ENCODE assay signal across 10 cellular contexts in genomic region chr14:73227812-73228781, GRCh38. TPM values are rescaled to one million over a fixed set of nuclear protein-coding genes. Genes with fewer than 3 reads are reported as not detected.
DNase-seq lines count a peak whose midpoint lies in the region; ATAC-seq and TF ChIP-seq lines count a peak whose summit lies in the region.
"Had no signal": no experiment of that assay in that cellular context is flagged by ENCODE, and none has a peak within 500 bp of the region (broad histone marks: within the 10 kb centered on the region; RNA-seq: fewer than 3 reads in every experiment).

No MANE protein-coding gene starts in this region.

- H3K4me3 Mint-ChIP-seq in WTC11, result no peak overlapping the region
- H3K4me3 Mint-ChIP-seq in natural killer cell, result no peak overlapping the region
- H3K4me3 Mint-ChIP-seq: activated naive CD8-positive, alpha-beta T cell treated with anti-CD3 and anti-CD28 coated beads, Interleukin-2, amount 10 ng/mL, durations not matched to agents 7 days and 5 days had no signal

- H3K27ac Mint-ChIP-seq in WTC11 (peak overlapping the region; percentile 29), natural killer cell (no peak overlapping the region)
- H3K27ac Mint-ChIP-seq: activated naive CD8-positive, alpha-beta T cell treated with anti-CD3 and anti-CD28 coated beads, Interleukin-2, amount 10 ng/mL, durations not matched to agents 7 days and 5 days had no signal

- in situ Hi-C loops in gastrocnemius medialis (cut with MboI; ENCODE audit: low sequenced_read_pairs in 4 of 4), result no loop called here

- intact Hi-C loops in gastrocnemius medialis (cut with DNase I; ENCODE audit: low total_unique reads) (no loop called here), natural killer cell (cut with micrococcal nuclease) (no loop called here)

- TF ChIP-seq POLR2A in gastrocnemius medialis (IDR thresholded peaks at IDR 0.05), result no peak

- peaks cover 2% of the 10 kb centered on the region for H3K27me3 Mint-ChIP-seq in WTC11 (ENCODE audit: low read depth)
- peaks cover 0 to 3% of the 10 kb centered on the region in 2 donors for H3K27me3 Mint-ChIP-seq in natural killer cell (ENCODE audit: low read depth in 2 of 2)

- no peaks in the 10 kb centered on the region for H3K27me3 ChIP-seq in gastrocnemius medialis

- H3K4me3 ChIP-seq in gastrocnemius medialis, result no peak overlapping the region

- H3K4me1 Mint-ChIP-seq in WTC11 (peaks cover 25% of the 10 kb centered on the region), natural killer cell (no peaks in the 10 kb centered on the region)
- H3K4me1 Mint-ChIP-seq: activated naive CD8-positive, alpha-beta T cell treated with anti-CD3 and anti-CD28 coated beads, Interleukin-2, amount 10 ng/mL, durations not matched to agents 7 days and 5 days had no signal

- peaks cover 0 to 2% of the 10 kb centered on the region in 2 donors for H3K36me3 ChIP-seq in gastrocnemius medialis

- no peaks in the 10 kb centered on the region for H3K9me3 Mint-ChIP-seq in WTC11
- H3K9me3 Mint-ChIP-seq in natural killer cell, result no peaks in the 10 kb centered on the region
- H3K9me3 Mint-ChIP-seq: activated naive CD8-positive, alpha-beta T cell treated with anti-CD3 and anti-CD28 coated beads, Interleukin-2, amount 10 ng/mL, durations not matched to agents 7 days and 5 days had no signal

- ATAC-seq in WTC11 (peak; percentile 28), gastrocnemius medialis (peak; percentile 33 to 38), GM19467 (IDR thresholded peaks at IDR 0.05; ENCODE audit: unreplicated experiment) (no peak), GM18867 (IDR thresholded peaks at IDR 0.05; ENCODE audit: unreplicated experiment) (no peak), natural killer cell (no peak), GM21367 (IDR thresholded peaks at IDR 0.05; ENCODE audit: unreplicated experiment) (no peak)

- peaks cover 6 to 7% of the 10 kb centered on the region in 2 donors for H3K4me1 ChIP-seq in gastrocnemius medialis

- peak overlapping the region in 1 of 4 donors; percentile 37 for H3K27ac ChIP-seq in gastrocnemius medialis

- DNase-seq in GM04504 (ENCODE audit: low read depth) (peak; percentile 65), WTC11 (ENCODE audit: low spot score) (peak; percentile 54), glomerular visceral epithelial cell (ENCODE audit: extremely low spot score) (peak; percentile 98), gastrocnemius medialis (peak; percentile 31 to 48), natural killer cell (no peak)
- DNase-seq: activated naive CD8-positive, alpha-beta T cell treated with anti-CD3 and anti-CD28 coated beads, Interleukin-2, amount 10 ng/mL, durations not matched to agents 7 days and 5 days; NCI-H2107 had no signal

- TF ChIP-seq CTCF in WTC11 (IDR thresholded peaks at IDR 0.05) (no peak), gastrocnemius medialis (IDR thresholded peaks at IDR 0.05 in 4 of 5, conservative IDR thresholded peaks at IDR 0.05 in 1 of 5) (no peak), natural killer cell (IDR thresholded peaks at IDR 0.05) (no peak)

- no peaks in the 10 kb centered on the region for H3K9me3 ChIP-seq in gastrocnemius medialis

- CTCF ChIA-PET in WTC11 (lab: Charles Lee), result interaction anchor here (0.6 to 2.0 kb wide), 2 partner anchors 55 to 64 kb away, joined by 3 to 9 read pairs; no protein-coding TSS in a partner anchor

- POLR2A ChIA-PET in WTC11 (lab: Charles Lee), result interaction anchor here (0.5 kb wide), 1 partner anchor 183 kb away, joined by 3 read pairs; no protein-coding TSS in a partner anchor

- H3K36me3 Mint-ChIP-seq in WTC11 (no peaks in the 10 kb centered on the region), natural killer cell (no peaks in the 10 kb centered on the region)

TF ChIP-seq in WTC11, 78 proteins besides CTCF, POLR2A, EP300 and RAD21 (continues in another document):
- TF ChIP-seq GTF2I (CRISPR knock-in tag; conservative IDR thresholded peaks at IDR 0.05) (no peak), AFF4 (CRISPR knock-in tag; IDR thresholded peaks at IDR 0.05; ENCODE audit: borderline replicate concordance) (no peak), ETV6 (CRISPR knock-in tag; IDR thresholded peaks at IDR 0.05) (no peak), E2F4 (CRISPR knock-in tag; IDR thresholded peaks at IDR 0.05; ENCODE audit: borderline replicate concordance, low read depth) (no peak), SMAD4 (CRISPR knock-in tag; IDR thresholded peaks at IDR 0.05) (no peak), JUN (CRISPR knock-in tag; IDR thresholded peaks at IDR 0.05) (no peak), KAT7 (CRISPR knock-in tag; IDR thresholded peaks at IDR 0.05; ENCODE audit: borderline replicate concordance) (no peak), ELF4 (CRISPR knock-in tag; IDR thresholded peaks at IDR 0.05; ENCODE audit: low read depth) (no peak), MYBL2 (CRISPR knock-in tag; IDR thresholded peaks at IDR 0.05) (no peak), MLX (CRISPR knock-in tag; IDR thresholded peaks at IDR 0.05) (no peak), ZNF263 (CRISPR knock-in tag; IDR thresholded peaks at IDR 0.05; ENCODE audit: low read depth) (no peak), ZNF219 (CRISPR knock-in tag; IDR thresholded peaks at IDR 0.05; ENCODE audit: borderline replicate concordance) (no peak), TCF7 (CRISPR knock-in tag; IDR thresholded peaks at IDR 0.05; ENCODE audit: low read depth) (no peak), HMGA2 (CRISPR knock-in tag; IDR thresholded peaks at IDR 0.05) (no peak), PRRX2 (CRISPR knock-in tag; IDR thresholded peaks at IDR 0.05) (no peak)
- TF ChIP-seq, protein P1, sequence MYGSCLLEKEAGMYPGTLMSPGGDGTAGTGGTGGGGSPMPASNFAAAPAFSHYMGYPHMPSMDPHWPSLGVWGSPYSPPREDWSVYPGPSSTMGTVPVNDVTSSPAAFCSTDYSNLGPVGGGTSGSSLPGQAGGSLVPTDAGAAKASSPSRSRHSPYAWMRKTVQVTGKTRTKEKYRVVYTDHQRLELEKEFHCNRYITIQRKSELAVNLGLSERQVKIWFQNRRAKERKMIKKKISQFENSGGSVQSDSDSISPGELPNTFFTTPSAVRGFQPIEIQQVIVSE (CRISPR knock-in tag; IDR thresholded peaks at IDR 0.05; ENCODE audit: borderline replicate concordance), result no peak
- TF ChIP-seq, protein P2, sequence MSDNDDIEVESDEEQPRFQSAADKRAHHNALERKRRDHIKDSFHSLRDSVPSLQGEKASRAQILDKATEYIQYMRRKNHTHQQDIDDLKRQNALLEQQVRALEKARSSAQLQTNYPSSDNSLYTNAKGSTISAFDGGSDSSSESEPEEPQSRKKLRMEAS (CRISPR knock-in tag; IDR thresholded peaks at IDR 0.05), result no peak
- TF ChIP-seq, protein P3, sequence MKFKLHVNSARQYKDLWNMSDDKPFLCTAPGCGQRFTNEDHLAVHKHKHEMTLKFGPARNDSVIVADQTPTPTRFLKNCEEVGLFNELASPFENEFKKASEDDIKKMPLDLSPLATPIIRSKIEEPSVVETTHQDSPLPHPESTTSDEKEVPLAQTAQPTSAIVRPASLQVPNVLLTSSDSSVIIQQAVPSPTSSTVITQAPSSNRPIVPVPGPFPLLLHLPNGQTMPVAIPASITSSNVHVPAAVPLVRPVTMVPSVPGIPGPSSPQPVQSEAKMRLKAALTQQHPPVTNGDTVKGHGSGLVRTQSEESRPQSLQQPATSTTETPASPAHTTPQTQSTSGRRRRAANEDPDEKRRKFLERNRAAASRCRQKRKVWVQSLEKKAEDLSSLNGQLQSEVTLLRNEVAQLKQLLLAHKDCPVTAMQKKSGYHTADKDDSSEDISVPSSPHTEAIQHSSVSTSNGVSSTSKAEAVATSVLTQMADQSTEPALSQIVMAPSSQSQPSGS (CRISPR knock-in tag; IDR thresholded peaks at IDR 0.05; ENCODE audit: borderline replicate concordance, low read depth), result no peak

RNA-seq across cellular contexts. Expression of gene PAPLN, which starts 9.2 kb away (rescaled TPM):
- 9.3 to 16.3 TPM (median 14.8 TPM) in 3 replicates for total RNA-seq in WTC11 (2021)
- 1 to 10 TPM; 1.9 to 5.0 (median 2.5) TPM for total RNA-seq in gastrocnemius medialis
- under 1 TPM; 0.24 to 0.70 (median 0.34) TPM for total RNA-seq in natural killer cell

Comparison
In these comparisons a context has a peak if more than half of its experiments do, and no peak if none do; other contexts are left out.
1. ATAC-seq: peak in WTC11 (single experiment) and gastrocnemius medialis (2 of 2); none in GM19467 (single experiment), GM18867 (single experiment), natural killer cell (0 of 3) and GM21367 (single experiment).